ENCODE assay signal across 8 cellular contexts in the genomic region with DNA sequence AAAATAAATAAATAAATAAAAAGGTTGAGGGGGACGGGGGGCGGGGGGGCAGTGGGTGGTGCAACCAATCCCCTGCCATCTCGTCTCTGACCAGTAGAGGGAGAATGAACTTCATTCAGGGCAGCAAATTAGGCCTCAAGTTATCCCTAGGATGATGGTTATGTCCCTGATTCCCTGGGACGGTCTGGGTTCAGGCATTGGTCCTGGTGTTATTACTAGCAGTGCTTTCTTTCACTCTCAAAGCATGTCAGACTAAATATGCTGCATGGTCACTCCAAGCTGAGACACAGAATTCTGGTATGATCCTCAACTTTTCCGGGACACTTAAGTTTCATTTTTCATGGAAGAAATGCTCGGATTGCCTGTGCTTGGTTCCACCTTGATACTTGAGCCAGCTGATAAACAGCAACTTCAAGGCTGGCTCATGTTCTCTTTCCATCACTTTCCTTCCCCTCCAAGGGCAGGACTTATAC.
DNase-seq lines count a peak whose midpoint lies in the region; ATAC-seq lines count a peak whose summit lies in the region.

No MANE protein-coding gene starts in this region.

- H3K4me3 Mint-ChIP-seq in stimulated activated naive CD8-positive, alpha-beta T cell treated with anti-CD3 and anti-CD28 coated beads, Interleukin-15, amount 100 ng/mL, for 72 hours = no peak overlapping the region

- no peaks in the 10 kb centered on the region for H3K27me3 Mint-ChIP-seq in stimulated activated naive CD8-positive, alpha-beta T cell treated with anti-CD3 and anti-CD28 coated beads, Interleukin-15, amount 100 ng/mL, for 72 hours

- H3K9me3 Mint-ChIP-seq in stimulated activated naive CD8-positive, alpha-beta T cell treated with anti-CD3 and anti-CD28 coated beads, Interleukin-15, amount 100 ng/mL, for 72 hours = no peaks in the 10 kb centered on the region

- DNase-seq in stimulated activated CD4-positive, alpha-beta T cell treated with anti-CD3 and anti-CD28 coated beads, Interleukin-12 subunit alpha, Interleukin-12 subunit beta, amount 100 ng/mL, for 48 hours (ENCODE audit: low read depth in 2 of 3, low spot score in 1 of 3) = peak in 2 of 3 donors; percentile 9 to 46
- no peak for DNase-seq in stimulated activated CD4-positive, alpha-beta T cell treated with anti-CD3 and anti-CD28 coated beads, Interleukin-1b, Interleukin-23, amount 100 ng/mL, for 48 hours
- DNase-seq in NCI-H524 (lab: John Stamatoyannopoulos, UW) = peak; percentile 9 to 50
- DNase-seq in amniotic epithelial cell (ENCODE audit: low read depth) = peak; percentile 67
- DNase-seq in iPS DF 4.7 (ENCODE audit: extremely low read depth, low spot score) = peak; percentile 14
- peak; percentile 24 to 26 for DNase-seq in stimulated activated naive CD8-positive, alpha-beta T cell treated with anti-CD3 and anti-CD28 coated beads, Interleukin-15, amount 100 ng/mL, for 72 hours
- DNase-seq in MV-4-11 (lab: John Stamatoyannopoulos, UW) = no peak
- DNase-seq in cortex of kidney (lab: John Stamatoyannopoulos, UW) = no peak

- no peak for ATAC-seq in stimulated activated naive CD8-positive, alpha-beta T cell treated with anti-CD3 and anti-CD28 coated beads, Interleukin-15, amount 100 ng/mL, for 72 hours

- no peak overlapping the region for H3K27ac Mint-ChIP-seq in stimulated activated naive CD8-positive, alpha-beta T cell treated with anti-CD3 and anti-CD28 coated beads, Interleukin-15, amount 100 ng/mL, for 72 hours

- peaks cover 62% of the 10 kb centered on the region for H3K4me1 Mint-ChIP-seq in stimulated activated naive CD8-positive, alpha-beta T cell treated with anti-CD3 and anti-CD28 coated beads, Interleukin-15, amount 100 ng/mL, for 72 hours

Comparison
In these comparisons a context has a peak if more than half of its experiments do, and no peak if none do; other contexts are left out.
1. DNase-seq: peak in stimulated activated CD4-positive, alpha-beta T cell treated with anti-CD3 and anti-CD28 coated beads, Interleukin-12 subunit alpha, Interleukin-12 subunit beta, amount 100 ng/mL, for 48 hours (2 of 3), NCI-H524 (2 of 2), amniotic epithelial cell (single experiment), iPS DF 4.7 (single experiment) and stimulated activated naive CD8-positive, alpha-beta T cell treated with anti-CD3 and anti-CD28 coated beads, Interleukin-15, amount 100 ng/mL, for 72 hours (2 of 2); none in stimulated activated CD4-positive, alpha-beta T cell treated with anti-CD3 and anti-CD28 coated beads, Interleukin-1b, Interleukin-23, amount 100 ng/mL, for 48 hours (single experiment), MV-4-11 (single experiment) and cortex of kidney (single experiment).